ENCODE assay signal across 12 cellular contexts in genomic region chr2:41896186-41896846, GRCh38.
DNase-seq lines count a peak whose midpoint lies in the region; ATAC-seq and TF ChIP-seq lines count a peak whose summit lies in the region.
"Had no signal": no experiment of that assay in that cellular context is flagged by ENCODE, and none has a peak within 500 bp of the region (broad histone marks: within the 10 kb centered on the region; RNA-seq: fewer than 3 reads in every experiment).

No MANE protein-coding gene starts in this region.

- H3K27ac ChIP-seq in CD4-positive, alpha-beta T cell (ENCODE audit: low read depth, low read length), result no peak overlapping the region

- peak overlapping the region; percentile 74 for H3K27ac Mint-ChIP-seq in CD4-positive, alpha-beta T cell
- no peak overlapping the region for H3K27ac Mint-ChIP-seq in activated CD4-positive, alpha-beta memory T cell treated with anti-CD3 and anti-CD28 coated beads for 36 hours
- H3K27ac Mint-ChIP-seq in chondrocyte (ENCODE audit: unreplicated experiment), result no peak overlapping the region

- no peaks in the 10 kb centered on the region for H3K27me3 Mint-ChIP-seq in CD4-positive, alpha-beta T cell
- no peaks in the 10 kb centered on the region for H3K27me3 Mint-ChIP-seq in activated CD4-positive, alpha-beta memory T cell treated with anti-CD3 and anti-CD28 coated beads for 36 hours
- H3K27me3 Mint-ChIP-seq in chondrocyte (ENCODE audit: low read depth), result no peaks in the 10 kb centered on the region

- no peak overlapping the region for H3K4me3 Mint-ChIP-seq in CD4-positive, alpha-beta T cell
- H3K4me3 Mint-ChIP-seq in activated CD4-positive, alpha-beta memory T cell treated with anti-CD3 and anti-CD28 coated beads for 36 hours, result no peak overlapping the region
- H3K4me3 Mint-ChIP-seq in chondrocyte (ENCODE audit: unreplicated experiment), result no peak overlapping the region

- peaks cover 12% of the 10 kb centered on the region for H3K4me1 Mint-ChIP-seq in CD4-positive, alpha-beta T cell (ENCODE audit: low read depth)
- H3K4me1 Mint-ChIP-seq in activated CD4-positive, alpha-beta memory T cell treated with anti-CD3 and anti-CD28 coated beads for 36 hours (ENCODE audit: low read depth), result peaks cover 15% of the 10 kb centered on the region
- H3K4me1 Mint-ChIP-seq in chondrocyte (ENCODE audit: low read depth), result peaks cover 74% of the 10 kb centered on the region

- POLR2A ChIA-PET in CD4-positive, alpha-beta T cell (lab: Charles Lee), result interaction anchor here (0.7 to 0.9 kb wide), 3 partner anchors 26 to 237 kb away, joined by 3 to 4 read pairs (median 3); no protein-coding TSS in a partner anchor
- POLR2A ChIA-PET in activated CD4-positive, alpha-beta memory T cell treated with anti-CD3 and anti-CD28 coated beads for 36 hours (lab: Charles Lee), result interaction anchor here (0.6 kb wide), 1 partner anchor 11 kb away, joined by 3 read pairs; no protein-coding TSS in a partner anchor

- no peaks in the 10 kb centered on the region for H3K9me3 Mint-ChIP-seq in CD4-positive, alpha-beta T cell
- no peaks in the 10 kb centered on the region for H3K9me3 Mint-ChIP-seq in activated CD4-positive, alpha-beta memory T cell treated with anti-CD3 and anti-CD28 coated beads for 36 hours
- no peaks in the 10 kb centered on the region for H3K9me3 Mint-ChIP-seq in chondrocyte (ENCODE audit: low read depth)

- intact Hi-C loops in CD4-positive, alpha-beta T cell (cut with DNase I, micrococcal nuclease), result no loop called here
- intact Hi-C loops in activated CD4-positive, alpha-beta memory T cell treated with anti-CD3 and anti-CD28 coated beads for 36 hours (cut with micrococcal nuclease), result no loop called here

- no peak for TF ChIP-seq POLR2A in erythroblast (IDR thresholded peaks at IDR 0.05; ENCODE audit: low read length)

- no peaks in the 10 kb centered on the region for H3K27me3 ChIP-seq in CD4-positive, alpha-beta T cell (ENCODE audit: control insufficient read depth, insufficient read depth, low read length)

- TF ChIP-seq CTCF in CD4-positive, alpha-beta T cell (IDR thresholded peaks at IDR 0.05), result no peak
- no peak for TF ChIP-seq CTCF in chondrocyte (IDR thresholded peaks at IDR 0.05)

- peak in 2 of 10 experiments; percentile 3 to 9 for DNase-seq in CD4-positive, alpha-beta T cell
- DNase-seq in activated CD4-positive, alpha-beta memory T cell treated with anti-CD3 and anti-CD28 coated beads for 36 hours, result peak; percentile 36
- DNase-seq in A172 (ENCODE audit: low spot score) (no peak), chondrocyte (ENCODE audit: low spot score) (no peak), erythroblast (lab: John Stamatoyannopoulos, UW) (no peak), HT-29 (ENCODE audit: low spot score) (no peak)
- DNase-seq: DMS53, islet precursor cell, NCI-H345 had no signal

- no peaks in the 10 kb centered on the region for H3K36me3 Mint-ChIP-seq in CD4-positive, alpha-beta T cell (ENCODE audit: low read depth)
- H3K36me3 Mint-ChIP-seq in activated CD4-positive, alpha-beta memory T cell treated with anti-CD3 and anti-CD28 coated beads for 36 hours, result no peaks in the 10 kb centered on the region
- H3K36me3 Mint-ChIP-seq in chondrocyte (ENCODE audit: low read depth), result peaks cover 1% of the 10 kb centered on the region

- H3K9me3 ChIP-seq in CD4-positive, alpha-beta T cell (ENCODE audit: control insufficient read depth, low read length), result no peaks in the 10 kb centered on the region
- H3K9me3 ChIP-seq: thoracic aorta had no signal

- ATAC-seq in CD4-positive, alpha-beta T cell (ENCODE audit: poor library complexity), result peak; percentile 62
- ATAC-seq in GM18858 (IDR thresholded peaks at IDR 0.05; ENCODE audit: unreplicated experiment) (peak; percentile 88), HG02884 (IDR thresholded peaks at IDR 0.05; ENCODE audit: unreplicated experiment) (peak; percentile 96)

- CTCF ChIA-PET in CD4-positive, alpha-beta T cell (lab: Charles Lee), result no interaction called here
- CTCF ChIA-PET in activated CD4-positive, alpha-beta memory T cell treated with anti-CD3 and anti-CD28 coated beads for 36 hours (lab: Charles Lee), result interaction anchor here (0.8 to 3.6 kb wide), 4 partner anchors 8 to 192 kb away, joined by 3 to 17 read pairs (median 8); no protein-coding TSS in a partner anchor
